ENCODE assay signal across 1 cellular context in genomic region chr15:63022663-63023062, GRCh38.
TF ChIP-seq lines count a peak whose summit lies in the region.

No MANE protein-coding gene starts in this region.

TF ChIP-seq in SK-N-SH, 30 proteins besides CTCF, POLR2A, EP300 and RAD21 (continued from another document):
- TF ChIP-seq YY1 (IDR thresholded peaks at IDR 0.05; ENCODE audit: low read depth) = no peak
